Comparison of ENCODE assay signal across 1 cellular context in genomic region chr3:81352867-81353266, GRCh38.
TF ChIP-seq lines count a peak whose summit lies in the region.

No MANE protein-coding gene starts in this region.

TF ChIP-seq in H1, 55 proteins besides CTCF, POLR2A, EP300 and RAD21:
- TF ChIP-seq POLR2AphosphoS5 (IDR thresholded peaks at IDR 0.05; ENCODE audit: low read depth, low read length) (no peak), CREB1 (IDR thresholded peaks at IDR 0.05) (peak; percentile 57; the same call in 1 of the 2 replicates), CTBP2 (IDR thresholded peaks at IDR 0.05; ENCODE audit: borderline replicate concordance, insufficient read depth, insufficient read length, low read length) (no peak)
